Comparison of ENCODE assay signal across 1 cellular context in the genomic region with DNA sequence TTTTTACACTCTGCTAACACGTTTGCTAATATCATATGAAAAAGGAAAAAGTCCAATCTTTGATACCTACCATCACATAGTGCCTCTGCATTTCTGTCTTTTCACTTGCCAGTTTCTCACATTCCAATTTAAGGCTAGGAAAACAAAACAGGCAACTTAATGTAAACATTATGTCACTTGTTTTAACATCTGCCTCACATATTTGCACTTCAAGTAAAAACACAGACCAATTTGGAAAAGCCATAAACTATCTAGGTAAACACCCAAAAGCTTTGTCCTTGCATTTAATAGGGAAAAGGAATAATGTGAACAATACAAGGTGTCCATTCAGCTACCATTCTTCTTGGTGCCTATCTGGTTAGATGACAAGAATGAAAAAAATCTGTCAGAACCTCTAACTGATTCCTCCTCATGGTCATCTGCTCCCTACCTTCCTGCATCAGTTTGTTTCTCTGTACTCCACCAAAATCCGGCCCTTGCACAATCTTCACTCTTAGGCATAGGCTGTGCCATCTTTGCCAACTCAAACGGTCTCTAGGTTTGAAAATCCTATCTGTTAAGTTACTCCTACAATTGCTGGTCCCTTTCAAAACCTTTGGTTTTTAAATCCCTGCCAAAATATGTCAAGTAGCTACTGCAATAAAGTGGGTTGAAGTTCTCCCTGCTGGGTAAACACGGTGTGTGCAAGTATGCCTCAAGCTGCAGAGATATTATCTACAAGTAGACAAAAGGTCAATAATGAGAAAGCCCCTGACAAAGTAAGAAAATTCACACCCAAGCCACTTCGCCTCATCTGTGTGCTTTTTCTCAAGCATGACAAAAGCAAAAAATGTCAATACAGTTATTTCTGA.
TF ChIP-seq lines count a peak whose summit lies in the region.

No MANE protein-coding gene starts in this region.

TF ChIP-seq in HepG2, 621 proteins besides CTCF, POLR2A, EP300 and RAD21 (continued from another document and continues in another):
- TF ChIP-seq FOXO1 (CRISPR knock-in tag; IDR thresholded peaks at IDR 0.05) = peak; percentile 14; the same call in 1 of the 2 replicates
- TF ChIP-seq EHMT2 (IDR thresholded peaks at IDR 0.05; ENCODE audit: borderline replicate concordance, low read depth, low read length) = no peak; the same call in 1 of the 2 replicates
- TF ChIP-seq TAF15 (IDR thresholded peaks at IDR 0.05; ENCODE audit: low read depth, low read length, poor library complexity, severe bottlenecking) = no peak
- TF ChIP-seq, protein P1, sequence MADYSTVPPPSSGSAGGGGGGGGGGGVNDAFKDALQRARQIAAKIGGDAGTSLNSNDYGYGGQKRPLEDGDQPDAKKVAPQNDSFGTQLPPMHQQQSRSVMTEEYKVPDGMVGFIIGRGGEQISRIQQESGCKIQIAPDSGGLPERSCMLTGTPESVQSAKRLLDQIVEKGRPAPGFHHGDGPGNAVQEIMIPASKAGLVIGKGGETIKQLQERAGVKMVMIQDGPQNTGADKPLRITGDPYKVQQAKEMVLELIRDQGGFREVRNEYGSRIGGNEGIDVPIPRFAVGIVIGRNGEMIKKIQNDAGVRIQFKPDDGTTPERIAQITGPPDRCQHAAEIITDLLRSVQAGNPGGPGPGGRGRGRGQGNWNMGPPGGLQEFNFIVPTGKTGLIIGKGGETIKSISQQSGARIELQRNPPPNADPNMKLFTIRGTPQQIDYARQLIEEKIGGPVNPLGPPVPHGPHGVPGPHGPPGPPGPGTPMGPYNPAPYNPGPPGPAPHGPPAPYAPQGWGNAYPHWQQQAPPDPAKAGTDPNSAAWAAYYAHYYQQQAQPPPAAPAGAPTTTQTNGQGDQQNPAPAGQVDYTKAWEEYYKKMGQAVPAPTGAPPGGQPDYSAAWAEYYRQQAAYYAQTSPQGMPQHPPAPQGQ (CRISPR knock-in tag; IDR thresholded peaks at IDR 0.05; ENCODE audit: borderline replicate concordance) = no peak
- no peak for TF ChIP-seq GATAD1 (CRISPR knock-in tag; IDR thresholded peaks at IDR 0.05)
- TF ChIP-seq NR3C1 (CRISPR knock-in tag; IDR thresholded peaks at IDR 0.05) = no peak
- no peak for TF ChIP-seq MTA1 (CRISPR knock-in tag; IDR thresholded peaks at IDR 0.05; ENCODE audit: borderline replicate concordance)
- peak; percentile 8; the same call in 1 of the 2 replicates for TF ChIP-seq ZBTB8A (CRISPR knock-in tag; IDR thresholded peaks at IDR 0.05; ENCODE audit: borderline replicate concordance, low read depth)
- TF ChIP-seq ZNF761 (CRISPR knock-in tag; conservative IDR thresholded peaks at IDR 0.05) = no peak
- TF ChIP-seq HCFC1 (IDR thresholded peaks at IDR 0.05; ENCODE audit: low read depth, low read length) = no peak
- TF ChIP-seq ZNF629 (CRISPR knock-in tag; conservative IDR thresholded peaks at IDR 0.05) = 0 out of 2 replicates have a peak, but pooled peaks have one; percentile 17
- TF ChIP-seq CENPX (CRISPR knock-in tag; IDR thresholded peaks at IDR 0.05) = no peak
- TF ChIP-seq ATAD3A (CRISPR knock-in tag; IDR thresholded peaks at IDR 0.05) = no peak
- no peak for TF ChIP-seq ZNF232 (CRISPR knock-in tag; IDR thresholded peaks at IDR 0.05; ENCODE audit: borderline replicate concordance)
- TF ChIP-seq ZBTB21 (CRISPR knock-in tag; IDR thresholded peaks at IDR 0.05) = no peak
- TF ChIP-seq, protein P2, sequence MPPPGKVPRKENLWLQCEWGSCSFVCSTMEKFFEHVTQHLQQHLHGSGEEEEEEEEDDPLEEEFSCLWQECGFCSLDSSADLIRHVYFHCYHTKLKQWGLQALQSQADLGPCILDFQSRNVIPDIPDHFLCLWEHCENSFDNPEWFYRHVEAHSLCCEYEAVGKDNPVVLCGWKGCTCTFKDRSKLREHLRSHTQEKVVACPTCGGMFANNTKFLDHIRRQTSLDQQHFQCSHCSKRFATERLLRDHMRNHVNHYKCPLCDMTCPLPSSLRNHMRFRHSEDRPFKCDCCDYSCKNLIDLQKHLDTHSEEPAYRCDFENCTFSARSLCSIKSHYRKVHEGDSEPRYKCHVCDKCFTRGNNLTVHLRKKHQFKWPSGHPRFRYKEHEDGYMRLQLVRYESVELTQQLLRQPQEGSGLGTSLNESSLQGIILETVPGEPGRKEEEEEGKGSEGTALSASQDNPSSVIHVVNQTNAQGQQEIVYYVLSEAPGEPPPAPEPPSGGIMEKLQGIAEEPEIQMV (CRISPR knock-in tag; IDR thresholded peaks at IDR 0.05; ENCODE audit: low read depth) = no peak
- no peak for TF ChIP-seq PHF20 (CRISPR knock-in tag; IDR thresholded peaks at IDR 0.05)
- no peak for TF ChIP-seq ZNF674 (CRISPR knock-in tag; IDR thresholded peaks at IDR 0.05; ENCODE audit: low read depth)
- no peak for TF ChIP-seq RFXANK (CRISPR knock-in tag; IDR thresholded peaks at IDR 0.05)
- 0 out of 2 replicates have a peak, but pooled peaks have one; percentile 19 for TF ChIP-seq ZNF777 (CRISPR knock-in tag; IDR thresholded peaks at IDR 0.05)
- no peak for TF ChIP-seq NFE2L1 (CRISPR knock-in tag; IDR thresholded peaks at IDR 0.05; ENCODE audit: borderline replicate concordance)
- TF ChIP-seq CAMTA2 (CRISPR knock-in tag; IDR thresholded peaks at IDR 0.05; ENCODE audit: borderline replicate concordance) = no peak
- no peak for TF ChIP-seq HDAC2 (CRISPR knock-in tag; IDR thresholded peaks at IDR 0.05)
- TF ChIP-seq, protein P3, sequence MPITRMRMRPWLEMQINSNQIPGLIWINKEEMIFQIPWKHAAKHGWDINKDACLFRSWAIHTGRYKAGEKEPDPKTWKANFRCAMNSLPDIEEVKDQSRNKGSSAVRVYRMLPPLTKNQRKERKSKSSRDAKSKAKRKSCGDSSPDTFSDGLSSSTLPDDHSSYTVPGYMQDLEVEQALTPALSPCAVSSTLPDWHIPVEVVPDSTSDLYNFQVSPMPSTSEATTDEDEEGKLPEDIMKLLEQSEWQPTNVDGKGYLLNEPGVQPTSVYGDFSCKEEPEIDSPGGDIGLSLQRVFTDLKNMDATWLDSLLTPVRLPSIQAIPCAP (CRISPR knock-in tag; IDR thresholded peaks at IDR 0.05; ENCODE audit: low read depth) = no peak
- TF ChIP-seq, protein P4, sequence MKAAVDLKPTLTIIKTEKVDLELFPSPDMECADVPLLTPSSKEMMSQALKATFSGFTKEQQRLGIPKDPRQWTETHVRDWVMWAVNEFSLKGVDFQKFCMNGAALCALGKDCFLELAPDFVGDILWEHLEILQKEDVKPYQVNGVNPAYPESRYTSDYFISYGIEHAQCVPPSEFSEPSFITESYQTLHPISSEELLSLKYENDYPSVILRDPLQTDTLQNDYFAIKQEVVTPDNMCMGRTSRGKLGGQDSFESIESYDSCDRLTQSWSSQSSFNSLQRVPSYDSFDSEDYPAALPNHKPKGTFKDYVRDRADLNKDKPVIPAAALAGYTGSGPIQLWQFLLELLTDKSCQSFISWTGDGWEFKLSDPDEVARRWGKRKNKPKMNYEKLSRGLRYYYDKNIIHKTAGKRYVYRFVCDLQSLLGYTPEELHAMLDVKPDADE (CRISPR knock-in tag; IDR thresholded peaks at IDR 0.05) = no peak
- TF ChIP-seq BORCS8-MEF2B (CRISPR knock-in tag; IDR thresholded peaks at IDR 0.05) = no peak
- TF ChIP-seq ZSCAN9 (CRISPR knock-in tag; IDR thresholded peaks at IDR 0.05; ENCODE audit: borderline replicate concordance) = peak; percentile 37; the same call in 1 of the 2 replicates
- TF ChIP-seq, protein P5, sequence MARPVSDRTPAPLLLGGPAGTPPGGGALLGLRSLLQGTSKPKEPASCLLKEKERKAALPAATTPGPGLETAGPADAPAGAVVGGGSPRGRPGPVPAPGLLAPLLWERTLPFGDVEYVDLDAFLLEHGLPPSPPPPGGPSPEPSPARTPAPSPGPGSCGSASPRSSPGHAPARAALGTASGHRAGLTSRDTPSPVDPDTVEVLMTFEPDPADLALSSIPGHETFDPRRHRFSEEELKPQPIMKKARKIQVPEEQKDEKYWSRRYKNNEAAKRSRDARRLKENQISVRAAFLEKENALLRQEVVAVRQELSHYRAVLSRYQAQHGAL (CRISPR knock-in tag; IDR thresholded peaks at IDR 0.05; ENCODE audit: not compliant biosample characterization) = no peak
- TF ChIP-seq ZNF850 (CRISPR knock-in tag; conservative IDR thresholded peaks at IDR 0.05) = no peak
- no peak for TF ChIP-seq ZNF260 (CRISPR knock-in tag; IDR thresholded peaks at IDR 0.05; ENCODE audit: borderline replicate concordance, low read depth)
- no peak for TF ChIP-seq ZNF282 (IDR thresholded peaks at IDR 0.05; ENCODE audit: partially characterized antibody)
- TF ChIP-seq, protein P6, sequence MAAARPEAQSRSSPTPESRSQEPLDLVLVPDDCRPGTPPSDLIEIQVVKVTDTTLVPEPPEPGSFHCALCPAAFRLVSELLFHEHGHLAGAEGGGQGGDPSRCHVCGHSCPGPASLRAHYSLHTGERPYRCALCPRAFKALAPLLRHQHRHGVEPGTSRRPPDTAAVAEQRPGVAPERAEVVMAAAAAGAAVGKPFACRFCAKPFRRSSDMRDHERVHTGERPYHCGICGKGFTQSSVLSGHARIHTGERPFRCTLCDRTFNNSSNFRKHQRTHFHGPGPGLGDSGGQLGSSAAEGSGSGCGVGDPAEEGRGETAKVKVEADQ (CRISPR knock-in tag; IDR thresholded peaks at IDR 0.05; ENCODE audit: borderline replicate concordance) = no peak
- no peak for TF ChIP-seq ZNF652 (CRISPR knock-in tag; IDR thresholded peaks at IDR 0.05; ENCODE audit: borderline replicate concordance, low read depth)
- TF ChIP-seq, protein P7, sequence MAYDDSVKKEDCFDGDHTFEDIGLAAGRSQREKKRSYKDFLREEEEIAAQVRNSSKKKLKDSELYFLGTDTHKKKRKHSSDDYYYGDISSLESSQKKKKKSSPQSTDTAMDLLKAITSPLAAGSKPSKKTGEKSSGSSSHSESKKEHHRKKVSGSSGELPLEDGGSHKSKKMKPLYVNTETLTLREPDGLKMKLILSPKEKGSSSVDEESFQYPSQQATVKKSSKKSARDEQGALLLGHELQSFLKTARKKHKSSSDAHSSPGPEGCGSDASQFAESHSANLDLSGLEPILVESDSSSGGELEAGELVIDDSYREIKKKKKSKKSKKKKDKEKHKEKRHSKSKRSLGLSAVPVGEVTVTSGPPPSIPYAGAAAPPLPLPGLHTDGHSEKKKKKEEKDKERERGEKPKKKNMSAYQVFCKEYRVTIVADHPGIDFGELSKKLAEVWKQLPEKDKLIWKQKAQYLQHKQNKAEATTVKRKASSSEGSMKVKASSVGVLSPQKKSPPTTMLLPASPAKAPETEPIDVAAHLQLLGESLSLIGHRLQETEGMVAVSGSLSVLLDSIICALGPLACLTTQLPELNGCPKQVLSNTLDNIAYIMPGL (CRISPR knock-in tag; IDR thresholded peaks at IDR 0.05; ENCODE audit: borderline replicate concordance in 1 of 2, low read depth in 1 of 2) = no peak
- TF ChIP-seq ZFP62 (CRISPR knock-in tag; IDR thresholded peaks at IDR 0.05) = no peak
- no peak for TF ChIP-seq ZNF34 (CRISPR knock-in tag; IDR thresholded peaks at IDR 0.05; ENCODE audit: borderline replicate concordance)
- TF ChIP-seq, protein P8, sequence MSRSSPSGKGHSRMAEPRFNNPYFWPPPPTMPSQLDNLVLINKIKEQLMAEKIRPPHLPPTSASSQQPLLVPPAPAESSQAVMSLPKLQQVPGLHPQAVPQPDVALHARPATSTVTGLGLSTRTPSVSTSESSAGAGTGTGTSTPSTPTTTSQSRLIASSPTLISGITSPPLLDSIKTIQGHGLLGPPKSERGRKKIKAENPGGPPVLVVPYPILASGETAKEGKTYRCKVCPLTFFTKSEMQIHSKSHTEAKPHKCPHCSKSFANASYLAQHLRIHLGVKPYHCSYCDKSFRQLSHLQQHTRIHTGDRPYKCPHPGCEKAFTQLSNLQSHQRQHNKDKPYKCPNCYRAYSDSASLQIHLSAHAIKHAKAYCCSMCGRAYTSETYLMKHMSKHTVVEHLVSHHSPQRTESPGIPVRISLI (CRISPR knock-in tag; IDR thresholded peaks at IDR 0.05; ENCODE audit: borderline replicate concordance) = no peak
- peak; percentile 44 for TF ChIP-seq ISL2 (CRISPR knock-in tag; IDR thresholded peaks at IDR 0.05)
- TF ChIP-seq, protein P9, sequence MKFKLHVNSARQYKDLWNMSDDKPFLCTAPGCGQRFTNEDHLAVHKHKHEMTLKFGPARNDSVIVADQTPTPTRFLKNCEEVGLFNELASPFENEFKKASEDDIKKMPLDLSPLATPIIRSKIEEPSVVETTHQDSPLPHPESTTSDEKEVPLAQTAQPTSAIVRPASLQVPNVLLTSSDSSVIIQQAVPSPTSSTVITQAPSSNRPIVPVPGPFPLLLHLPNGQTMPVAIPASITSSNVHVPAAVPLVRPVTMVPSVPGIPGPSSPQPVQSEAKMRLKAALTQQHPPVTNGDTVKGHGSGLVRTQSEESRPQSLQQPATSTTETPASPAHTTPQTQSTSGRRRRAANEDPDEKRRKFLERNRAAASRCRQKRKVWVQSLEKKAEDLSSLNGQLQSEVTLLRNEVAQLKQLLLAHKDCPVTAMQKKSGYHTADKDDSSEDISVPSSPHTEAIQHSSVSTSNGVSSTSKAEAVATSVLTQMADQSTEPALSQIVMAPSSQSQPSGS (CRISPR knock-in tag; IDR thresholded peaks at IDR 0.05) = no peak; the same call in 1 of the 2 replicates
- no peak for TF ChIP-seq HOXA7 (CRISPR knock-in tag; IDR thresholded peaks at IDR 0.05)
- no peak for TF ChIP-seq DPF2 (CRISPR knock-in tag; IDR thresholded peaks at IDR 0.05; ENCODE audit: borderline replicate concordance, low read depth)
- no peak for TF ChIP-seq KDM2A (CRISPR knock-in tag; IDR thresholded peaks at IDR 0.05; ENCODE audit: borderline replicate concordance, low read depth)
- TF ChIP-seq SOX5 (CRISPR knock-in tag; IDR thresholded peaks at IDR 0.05; ENCODE audit: borderline replicate concordance) = peak; percentile 56; the same call in 1 of the 2 replicates
- no peak for TF ChIP-seq ZNF263 (CRISPR knock-in tag; IDR thresholded peaks at IDR 0.05)
- peak; percentile 58; the same call in 1 of the 2 replicates for TF ChIP-seq FOXA3 (CRISPR knock-in tag; IDR thresholded peaks at IDR 0.05)
- TF ChIP-seq ZFP36 (IDR thresholded peaks at IDR 0.05; ENCODE audit: borderline replicate concordance, low read depth, low read length, partially characterized antibody) = no peak
- TF ChIP-seq, protein P10, sequence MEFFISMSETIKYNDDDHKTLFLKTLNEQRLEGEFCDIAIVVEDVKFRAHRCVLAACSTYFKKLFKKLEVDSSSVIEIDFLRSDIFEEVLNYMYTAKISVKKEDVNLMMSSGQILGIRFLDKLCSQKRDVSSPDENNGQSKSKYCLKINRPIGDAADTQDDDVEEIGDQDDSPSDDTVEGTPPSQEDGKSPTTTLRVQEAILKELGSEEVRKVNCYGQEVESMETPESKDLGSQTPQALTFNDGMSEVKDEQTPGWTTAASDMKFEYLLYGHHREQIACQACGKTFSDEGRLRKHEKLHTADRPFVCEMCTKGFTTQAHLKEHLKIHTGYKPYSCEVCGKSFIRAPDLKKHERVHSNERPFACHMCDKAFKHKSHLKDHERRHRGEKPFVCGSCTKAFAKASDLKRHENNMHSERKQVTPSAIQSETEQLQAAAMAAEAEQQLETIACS (CRISPR knock-in tag; IDR thresholded peaks at IDR 0.05) = no peak
